Comparison of ENCODE assay signal across 3 cellular contexts in the genomic region with DNA sequence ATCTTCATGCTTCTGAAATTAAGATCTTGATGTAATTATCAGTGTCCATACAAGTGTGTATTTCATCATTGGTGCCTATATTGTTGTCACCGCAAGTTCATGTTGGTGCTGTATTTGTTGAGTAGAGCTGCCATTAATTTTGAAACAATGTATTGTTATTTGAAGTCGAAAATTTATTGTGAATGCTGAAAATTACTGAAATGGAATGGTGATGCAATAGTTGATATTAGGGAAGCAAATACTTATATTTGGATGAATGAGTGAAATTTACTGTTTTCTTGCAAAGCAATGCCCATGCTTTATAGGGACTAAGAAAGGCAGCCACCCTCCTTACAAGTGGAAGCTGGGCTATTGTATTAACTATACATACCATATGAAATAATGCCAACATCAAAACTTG.
TF ChIP-seq lines count a peak whose summit lies in the region.

No MANE protein-coding gene starts in this region.

TF ChIP-seq in HepG2, 621 proteins besides CTCF, POLR2A, EP300 and RAD21:
- peak; percentile 22; the same call in 1 of the 2 replicates for TF ChIP-seq CEBPB (IDR thresholded peaks at IDR 0.05; ENCODE audit: borderline replicate concordance, low read depth, low read length)
- TF ChIP-seq, protein P1, sequence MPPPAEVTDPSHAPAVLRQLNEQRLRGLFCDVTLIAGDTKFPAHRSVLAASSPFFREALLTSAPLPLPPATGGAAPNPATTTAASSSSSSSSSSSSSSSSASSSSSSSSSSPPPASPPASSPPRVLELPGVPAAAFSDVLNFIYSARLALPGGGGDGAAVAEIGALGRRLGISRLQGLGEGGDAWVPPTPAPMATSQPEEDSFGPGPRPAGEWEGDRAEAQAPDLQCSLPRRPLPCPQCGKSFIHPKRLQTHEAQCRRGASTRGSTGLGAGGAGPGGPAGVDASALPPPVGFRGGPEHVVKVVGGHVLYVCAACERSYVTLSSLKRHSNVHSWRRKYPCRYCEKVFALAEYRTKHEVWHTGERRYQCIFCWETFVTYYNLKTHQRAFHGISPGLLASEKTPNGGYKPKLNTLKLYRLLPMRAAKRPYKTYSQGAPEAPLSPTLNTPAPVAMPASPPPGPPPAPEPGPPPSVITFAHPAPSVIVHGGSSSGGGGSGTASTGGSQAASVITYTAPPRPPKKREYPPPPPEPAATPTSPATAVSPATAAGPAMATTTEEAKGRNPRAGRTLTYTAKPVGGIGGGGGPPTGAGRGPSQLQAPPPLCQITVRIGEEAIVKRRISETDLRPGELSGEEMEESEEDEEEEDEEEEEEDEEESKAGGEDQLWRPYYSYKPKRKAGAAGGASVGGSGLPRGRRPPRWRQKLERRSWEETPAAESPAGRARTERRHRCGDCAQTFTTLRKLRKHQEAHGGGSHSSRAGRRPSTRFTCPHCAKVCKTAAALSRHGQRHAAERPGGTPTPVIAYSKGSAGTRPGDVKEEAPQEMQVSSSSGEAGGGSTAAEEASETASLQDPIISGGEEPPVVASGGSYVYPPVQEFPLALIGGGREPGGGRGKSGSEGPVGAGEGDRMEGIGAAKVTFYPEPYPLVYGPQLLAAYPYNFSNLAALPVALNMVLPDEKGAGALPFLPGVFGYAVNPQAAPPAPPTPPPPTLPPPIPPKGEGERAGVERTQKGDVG (CRISPR knock-in tag; IDR thresholded peaks at IDR 0.05; ENCODE audit: borderline replicate concordance), result no peak
- TF ChIP-seq ATF7 (IDR thresholded peaks at IDR 0.05), result 0 out of 2 replicates have a peak, but pooled peaks have one; percentile 21
- TF ChIP-seq ATF7 (CRISPR knock-in tag; IDR thresholded peaks at IDR 0.05), result no peak

TF ChIP-seq in IMR-90, 13 proteins besides CTCF, POLR2A, EP300 and RAD21:
- TF ChIP-seq, protein P2, sequence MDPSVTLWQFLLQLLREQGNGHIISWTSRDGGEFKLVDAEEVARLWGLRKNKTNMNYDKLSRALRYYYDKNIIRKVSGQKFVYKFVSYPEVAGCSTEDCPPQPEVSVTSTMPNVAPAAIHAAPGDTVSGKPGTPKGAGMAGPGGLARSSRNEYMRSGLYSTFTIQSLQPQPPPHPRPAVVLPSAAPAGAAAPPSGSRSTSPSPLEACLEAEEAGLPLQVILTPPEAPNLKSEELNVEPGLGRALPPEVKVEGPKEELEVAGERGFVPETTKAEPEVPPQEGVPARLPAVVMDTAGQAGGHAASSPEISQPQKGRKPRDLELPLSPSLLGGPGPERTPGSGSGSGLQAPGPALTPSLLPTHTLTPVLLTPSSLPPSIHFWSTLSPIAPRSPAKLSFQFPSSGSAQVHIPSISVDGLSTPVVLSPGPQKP (IDR thresholded peaks at IDR 0.05; ENCODE audit: borderline replicate concordance, low read depth, low read length), result no peak
- no peak for TF ChIP-seq MAFK (IDR thresholded peaks at IDR 0.05; ENCODE audit: low read depth, low read length)
- TF ChIP-seq, protein P3, sequence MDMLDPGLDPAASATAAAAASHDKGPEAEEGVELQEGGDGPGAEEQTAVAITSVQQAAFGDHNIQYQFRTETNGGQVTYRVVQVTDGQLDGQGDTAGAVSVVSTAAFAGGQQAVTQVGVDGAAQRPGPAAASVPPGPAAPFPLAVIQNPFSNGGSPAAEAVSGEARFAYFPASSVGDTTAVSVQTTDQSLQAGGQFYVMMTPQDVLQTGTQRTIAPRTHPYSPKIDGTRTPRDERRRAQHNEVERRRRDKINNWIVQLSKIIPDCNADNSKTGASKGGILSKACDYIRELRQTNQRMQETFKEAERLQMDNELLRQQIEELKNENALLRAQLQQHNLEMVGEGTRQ (IDR thresholded peaks at IDR 0.05; ENCODE audit: low read depth, low read length), result no peak
- TF ChIP-seq FOS (IDR thresholded peaks at IDR 0.05; ENCODE audit: low read depth, low read length), result no peak
- peak; percentile 61 for TF ChIP-seq CEBPB (IDR thresholded peaks at IDR 0.05; ENCODE audit: low read depth, low read length)
- no peak for TF ChIP-seq RCOR1 (IDR thresholded peaks at IDR 0.05; ENCODE audit: insufficient replicate concordance, low read length)
- TF ChIP-seq SMC3 (IDR thresholded peaks at IDR 0.05; ENCODE audit: low read depth, low read length), result no peak

TF ChIP-seq in K562, 482 proteins besides CTCF, POLR2A, EP300 and RAD21:
- no peak for TF ChIP-seq ELF2 (CRISPR knock-in tag; IDR thresholded peaks at IDR 0.05)
- no peak for TF ChIP-seq TCF3 (CRISPR knock-in tag; IDR thresholded peaks at IDR 0.05)
- no peak for TF ChIP-seq ZFP36 (IDR thresholded peaks at IDR 0.05; ENCODE audit: low read depth, low read length, partially characterized antibody)
- TF ChIP-seq ZNF232 (CRISPR knock-in tag; IDR thresholded peaks at IDR 0.05), result no peak
- TF ChIP-seq, protein P4, sequence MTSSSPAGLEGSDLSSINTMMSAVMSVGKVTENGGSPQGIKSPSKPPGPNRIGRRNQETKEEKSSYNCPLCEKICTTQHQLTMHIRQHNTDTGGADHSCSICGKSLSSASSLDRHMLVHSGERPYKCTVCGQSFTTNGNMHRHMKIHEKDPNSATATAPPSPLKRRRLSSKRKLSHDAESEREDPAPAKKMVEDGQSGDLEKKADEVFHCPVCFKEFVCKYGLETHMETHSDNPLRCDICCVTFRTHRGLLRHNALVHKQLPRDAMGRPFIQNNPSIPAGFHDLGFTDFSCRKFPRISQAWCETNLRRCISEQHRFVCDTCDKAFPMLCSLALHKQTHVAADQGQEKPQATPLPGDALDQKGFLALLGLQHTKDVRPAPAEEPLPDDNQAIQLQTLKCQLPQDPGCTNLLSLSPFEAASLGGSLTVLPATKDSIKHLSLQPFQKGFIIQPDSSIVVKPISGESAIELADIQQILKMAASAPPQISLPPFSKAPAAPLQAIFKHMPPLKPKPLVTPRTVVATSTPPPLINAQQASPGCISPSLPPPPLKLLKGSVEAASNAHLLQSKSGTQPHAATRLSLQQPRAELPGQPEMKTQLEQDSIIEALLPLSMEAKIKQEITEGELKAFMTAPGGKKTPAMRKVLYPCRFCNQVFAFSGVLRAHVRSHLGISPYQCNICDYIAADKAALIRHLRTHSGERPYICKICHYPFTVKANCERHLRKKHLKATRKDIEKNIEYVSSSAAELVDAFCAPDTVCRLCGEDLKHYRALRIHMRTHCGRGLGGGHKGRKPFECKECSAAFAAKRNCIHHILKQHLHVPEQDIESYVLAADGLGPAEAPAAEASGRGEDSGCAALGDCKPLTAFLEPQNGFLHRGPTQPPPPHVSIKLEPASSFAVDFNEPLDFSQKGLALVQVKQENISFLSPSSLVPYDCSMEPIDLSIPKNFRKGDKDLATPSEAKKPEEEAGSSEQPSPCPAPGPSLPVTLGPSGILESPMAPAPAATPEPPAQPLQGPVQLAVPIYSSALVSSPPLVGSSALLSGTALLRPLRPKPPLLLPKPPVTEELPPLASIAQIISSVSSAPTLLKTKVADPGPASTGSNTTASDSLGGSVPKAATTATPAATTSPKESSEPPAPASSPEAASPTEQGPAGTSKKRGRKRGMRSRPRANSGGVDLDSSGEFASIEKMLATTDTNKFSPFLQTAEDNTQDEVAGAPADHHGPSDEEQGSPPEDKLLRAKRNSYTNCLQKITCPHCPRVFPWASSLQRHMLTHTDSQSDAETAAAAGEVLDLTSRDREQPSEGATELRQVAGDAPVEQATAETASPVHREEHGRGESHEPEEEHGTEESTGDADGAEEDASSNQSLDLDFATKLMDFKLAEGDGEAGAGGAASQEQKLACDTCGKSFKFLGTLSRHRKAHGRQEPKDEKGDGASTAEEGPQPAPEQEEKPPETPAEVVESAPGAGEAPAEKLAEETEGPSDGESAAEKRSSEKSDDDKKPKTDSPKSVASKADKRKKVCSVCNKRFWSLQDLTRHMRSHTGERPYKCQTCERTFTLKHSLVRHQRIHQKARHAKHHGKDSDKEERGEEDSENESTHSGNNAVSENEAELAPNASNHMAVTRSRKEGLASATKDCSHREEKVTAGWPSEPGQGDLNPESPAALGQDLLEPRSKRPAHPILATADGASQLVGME (CRISPR knock-in tag; IDR thresholded peaks at IDR 0.05), result no peak
- TF ChIP-seq CEBPG (CRISPR knock-in tag; IDR thresholded peaks at IDR 0.05), result no peak
- peak in 1 of 2 experiments; percentile 61; a peak in 2 of 4 replicates for TF ChIP-seq CEBPG (tag; conservative IDR thresholded peaks at IDR 0.05 in 1 of 2, IDR thresholded peaks at IDR 0.05 in 1 of 2)
- no peak for TF ChIP-seq SMC3 (conservative IDR thresholded peaks at IDR 0.05; ENCODE audit: insufficient read depth, low read depth, low read length)
- TF ChIP-seq, protein P5, sequence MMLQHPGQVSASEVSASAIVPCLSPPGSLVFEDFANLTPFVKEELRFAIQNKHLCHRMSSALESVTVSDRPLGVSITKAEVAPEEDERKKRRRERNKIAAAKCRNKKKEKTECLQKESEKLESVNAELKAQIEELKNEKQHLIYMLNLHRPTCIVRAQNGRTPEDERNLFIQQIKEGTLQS (IDR thresholded peaks at IDR 0.05), result peak; percentile 26; the same call in 1 of the 2 replicates
- TF ChIP-seq, protein P5 (CRISPR knock-in tag; conservative IDR thresholded peaks at IDR 0.05), result no peak
